In genomic region chr15:85591622-85592021, GRCh38 we compare ENCODE assay signal across 17 cellular contexts.
A peak's percentile ranks its signal among the peaks of the same experiment; 100 is the strongest.
DNase-seq lines count a peak whose midpoint lies in the region; ATAC-seq, FAIRE-seq and TF ChIP-seq lines count a peak whose summit lies in the region.
"Had no signal": no experiment of that assay in that cellular context is flagged by ENCODE, and none has a peak within 500 bp of the region (broad histone marks: within the 10 kb centered on the region; RNA-seq: fewer than 3 reads in every experiment).

No MANE protein-coding gene starts in this region.

- no peak for TF ChIP-seq EP300 in A549 (IDR thresholded peaks at IDR 0.05)

- H3K27me3 Mint-ChIP-seq in astrocyte (ENCODE audit: low read depth, unreplicated experiment) (no peaks in the 10 kb centered on the region), nephron (ENCODE audit: low read depth) (no peaks in the 10 kb centered on the region)
- H3K27me3 Mint-ChIP-seq in activated CD8-positive, alpha-beta T cell treated with anti-CD3 and anti-CD28 coated beads, Interleukin-2, amount 10 ng/mL, durations not matched to agents 7 days and 5 days (ENCODE audit: low read depth) = no peaks in the 10 kb centered on the region
- H3K27me3 Mint-ChIP-seq: CD8-positive, alpha-beta memory T cell had no signal

- H3K9me3 ChIP-seq in A549 = no peaks in the 10 kb centered on the region
- H3K9me3 ChIP-seq in astrocyte (ENCODE audit: insufficient read depth, low read depth, low read length) = no peaks in the 10 kb centered on the region
- H3K9me3 ChIP-seq: Peyer's patch had no signal

- no peak for TF ChIP-seq CTCF in A549 (IDR thresholded peaks at IDR 0.05)
- no peak for TF ChIP-seq CTCF in astrocyte (IDR thresholded peaks at IDR 0.05; ENCODE audit: insufficient read depth, low read depth, low read length)
- no peak for TF ChIP-seq CTCF in nephron (IDR thresholded peaks at IDR 0.05; ENCODE audit: unreplicated experiment in 3 of 3)
- TF ChIP-seq CTCF in GM20000 (IDR thresholded peaks at IDR 0.05; ENCODE audit: extremely low read depth, missing control alignments) = no peak

- H3K4me3 ChIP-seq in A549 (no peak overlapping the region), astrocyte (ENCODE audit: insufficient read depth, low read depth, low read length) (no peak overlapping the region)
- H3K4me3 ChIP-seq: Peyer's patch had no signal

- no peak overlapping the region for H3K4me3 Mint-ChIP-seq in astrocyte (ENCODE audit: unreplicated experiment)
- H3K4me3 Mint-ChIP-seq in nephron = no peak overlapping the region
- H3K4me3 Mint-ChIP-seq in activated CD8-positive, alpha-beta T cell treated with anti-CD3 and anti-CD28 coated beads, Interleukin-2, amount 10 ng/mL, durations not matched to agents 7 days and 5 days = no peak overlapping the region
- H3K4me3 Mint-ChIP-seq: CD8-positive, alpha-beta memory T cell had no signal

- WGBS in A549 (ENCODE audit: missing lambda C conversion rate) = 90% methylated on average over 4 of the region's 4 CpGs

- no peaks in the 10 kb centered on the region for H4K20me1 ChIP-seq in astrocyte (ENCODE audit: insufficient read depth, low read length)

- H3K27me3 ChIP-seq in astrocyte (ENCODE audit: insufficient read depth, low read length) = no peaks in the 10 kb centered on the region
- H3K27me3 ChIP-seq: Peyer's patch had no signal

- no peak overlapping the region for H3K27ac Mint-ChIP-seq in astrocyte (ENCODE audit: unreplicated experiment)
- peak overlapping the region; percentile 40 to 81 (median 75) for H3K27ac Mint-ChIP-seq in nephron
- H3K27ac Mint-ChIP-seq in activated CD8-positive, alpha-beta T cell treated with anti-CD3 and anti-CD28 coated beads, Interleukin-2, amount 10 ng/mL, durations not matched to agents 7 days and 5 days = no peak overlapping the region

- peaks cover 84% of the 10 kb centered on the region for H3K4me1 ChIP-seq in A549
- H3K4me1 ChIP-seq in astrocyte (ENCODE audit: insufficient read depth, low read length) = peaks cover 25% of the 10 kb centered on the region

- H3K36me3 Mint-ChIP-seq in astrocyte (ENCODE audit: low read depth, unreplicated experiment) (peaks cover 5% of the 10 kb centered on the region), nephron (ENCODE audit: low read depth) (peaks cover 22% of the 10 kb centered on the region)
- peaks cover 48% of the 10 kb centered on the region for H3K36me3 Mint-ChIP-seq in activated CD8-positive, alpha-beta T cell treated with anti-CD3 and anti-CD28 coated beads, Interleukin-2, amount 10 ng/mL, durations not matched to agents 7 days and 5 days (ENCODE audit: low read depth)

- H3K9me3 Mint-ChIP-seq in astrocyte (ENCODE audit: unreplicated experiment) (no peaks in the 10 kb centered on the region), nephron (no peaks in the 10 kb centered on the region)
- H3K9me3 Mint-ChIP-seq in activated CD8-positive, alpha-beta T cell treated with anti-CD3 and anti-CD28 coated beads, Interleukin-2, amount 10 ng/mL, durations not matched to agents 7 days and 5 days (ENCODE audit: insufficient read depth) = no peaks in the 10 kb centered on the region
- H3K9me3 Mint-ChIP-seq: CD8-positive, alpha-beta memory T cell had no signal

- H3K4me2 ChIP-seq in A549 (peak overlapping the region; percentile 96; the same call in 2 of the 3 replicates), astrocyte (ENCODE audit: low read length) (no peak overlapping the region)

- FAIRE-seq in A549 (lab: Jason Lieb, UNC) (no peak), GM12892 (lab: Jason Lieb, UNC) (peak; percentile 44), astrocyte (lab: Jason Lieb, UNC) (no peak)

- ATAC-seq in A549 (no peak), HG03108 (IDR thresholded peaks at IDR 0.05; ENCODE audit: unreplicated experiment) (no peak)
- ATAC-seq in activated CD8-positive, alpha-beta T cell treated with anti-CD3 and anti-CD28 coated beads, Interleukin-2, amount 10 ng/mL, durations not matched to agents 7 days and 5 days = no peak

- H3K4me1 Mint-ChIP-seq in astrocyte (ENCODE audit: low read depth, unreplicated experiment) = peaks cover 32% of the 10 kb centered on the region
- peaks cover 48% of the 10 kb centered on the region for H3K4me1 Mint-ChIP-seq in nephron
- peaks cover 20% of the 10 kb centered on the region for H3K4me1 Mint-ChIP-seq in activated CD8-positive, alpha-beta T cell treated with anti-CD3 and anti-CD28 coated beads, Interleukin-2, amount 10 ng/mL, durations not matched to agents 7 days and 5 days (ENCODE audit: low read depth)

- H3K27ac ChIP-seq in A549 = peak overlapping the region; percentile 33 to 81; a peak in 3 of 6 replicates
- peak overlapping the region; percentile 62 for H3K27ac ChIP-seq in astrocyte (ENCODE audit: low read depth, low read length)
- H3K27ac ChIP-seq: Peyer's patch had no signal

- H3K79me2 ChIP-seq in astrocyte (ENCODE audit: insufficient read depth, low read length) = peaks cover 15% of the 10 kb centered on the region

- H3K9ac ChIP-seq in astrocyte (ENCODE audit: low read length) = peak overlapping the region; percentile 30

- H2AFZ ChIP-seq in astrocyte (ENCODE audit: low read depth, low read length) = no peak overlapping the region

- POLR2A ChIA-PET in A549 (lab: Yijun Ruan, JAX) = no interaction called here
- POLR2A ChIA-PET in activated CD8-positive, alpha-beta T cell treated with anti-CD3 and anti-CD28 coated beads, Interleukin-2, amount 10 ng/mL, durations not matched to agents 7 days and 5 days (lab: Charles Lee) = interaction anchor here (0.5 to 1.0 kb wide), 2 partner anchors 9 to 252 kb away, joined by 3 read pairs; no protein-coding TSS in a partner anchor

- no peaks in the 10 kb centered on the region for H3K36me3 ChIP-seq in astrocyte (ENCODE audit: insufficient read depth, low read length)

- TF ChIP-seq POLR2A in A549 (IDR thresholded peaks at IDR 0.05; ENCODE audit: low read length) = no peak
- no peak for TF ChIP-seq POLR2A in GM12892 (IDR thresholded peaks at IDR 0.05; ENCODE audit: low read depth, low read length)

- DNase-seq in A549 (ENCODE audit: low read depth in 1 of 2, low spot score in 1 of 2) (no peak), GM12892 (ENCODE audit: insufficient read length) (no peak), astrocyte (ENCODE audit: low read depth) (no peak), SK-N-DZ (ENCODE audit: low spot score) (no peak), GM20000 (ENCODE audit: low spot score) (no peak)
- no peak for DNase-seq in activated CD8-positive, alpha-beta T cell treated with anti-CD3 and anti-CD28 coated beads, Interleukin-2, amount 10 ng/mL, durations not matched to agents 7 days and 5 days
- DNase-seq: CD8-positive, alpha-beta memory T cell; DMS 273 treated with DMSO at 0.1 percent for 48 hours; KG1; NCI-H1092; NCI-H2107; NCI-H446; NCI-H748 treated with DMSO at 0.1 percent for 48 hours; Peyer's patch; SHP77 had no signal

- TF ChIP-seq RAD21 in A549 (conservative IDR thresholded peaks at IDR 0.05 in 1 of 2, IDR thresholded peaks at IDR 0.05 in 1 of 2) = no peak

- CTCF ChIA-PET in A549 (lab: Yijun Ruan, JAX) = interaction anchor here (0.6 to 6.2 kb wide), 13 partner anchors 9 to 295 kb away, joined by 3 to 31 read pairs (median 4); no protein-coding TSS in a partner anchor
- CTCF ChIA-PET in activated CD8-positive, alpha-beta T cell treated with anti-CD3 and anti-CD28 coated beads, Interleukin-2, amount 10 ng/mL, durations not matched to agents 7 days and 5 days (lab: Charles Lee) = interaction anchor here (0.8 to 2.2 kb wide), 3 partner anchors 8 to 273 kb away, joined by 3 to 7 read pairs (median 3); no protein-coding TSS in a partner anchor

TF ChIP-seq in A549, 52 proteins besides CTCF, POLR2A, EP300 and RAD21 (continues in another document):
- TF ChIP-seq FOSL2 (IDR thresholded peaks at IDR 0.05) = no peak
- TF ChIP-seq FOSL2 (CRISPR knock-in tag; IDR thresholded peaks at IDR 0.05) = no peak
- TF ChIP-seq ATOH8 (CRISPR knock-in tag; IDR thresholded peaks at IDR 0.05; ENCODE audit: low read depth) = no peak
- TF ChIP-seq REST (IDR thresholded peaks at IDR 0.05) = no peak
- TF ChIP-seq, protein P1, sequence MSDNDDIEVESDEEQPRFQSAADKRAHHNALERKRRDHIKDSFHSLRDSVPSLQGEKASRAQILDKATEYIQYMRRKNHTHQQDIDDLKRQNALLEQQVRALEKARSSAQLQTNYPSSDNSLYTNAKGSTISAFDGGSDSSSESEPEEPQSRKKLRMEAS (IDR thresholded peaks at IDR 0.05) = no peak
- TF ChIP-seq EHF (CRISPR knock-in tag; IDR thresholded peaks at IDR 0.05) = no peak
- TF ChIP-seq FOSB (CRISPR knock-in tag; IDR thresholded peaks at IDR 0.05) = no peak
- TF ChIP-seq CHD2 (IDR thresholded peaks at IDR 0.05; ENCODE audit: low read length, partially characterized antibody) = no peak
- TF ChIP-seq ZC3H11A (IDR thresholded peaks at IDR 0.05) = no peak
- no peak for TF ChIP-seq HOXB13 (CRISPR knock-in tag; IDR thresholded peaks at IDR 0.05; ENCODE audit: low read depth)

Comparison
In these comparisons a context has a peak if more than half of its experiments do, and no peak if none do; other contexts are left out.
1. H3K27ac Mint-ChIP-seq: peak in nephron (3 of 3); none in astrocyte (single experiment) and activated CD8-positive, alpha-beta T cell treated with anti-CD3 and anti-CD28 coated beads, Interleukin-2, amount 10 ng/mL, durations not matched to agents 7 days and 5 days (single experiment).